Comparison of ENCODE assay signal across 35 cellular contexts in genomic region chrX:145464650-145465049, GRCh38.
"Had no signal": no experiment of that assay in that cellular context is flagged by ENCODE, and none has a peak within 500 bp of the region (broad histone marks: within the 10 kb centered on the region; RNA-seq: fewer than 3 reads in every experiment).

No MANE protein-coding gene starts in this region.

- H3K4me3 Mint-ChIP-seq: activated CD4-positive, alpha-beta memory T cell treated with anti-CD3 and anti-CD28 coated beads for 36 hours; activated CD4-positive, alpha-beta T cell treated with anti-CD3 and anti-CD28 coated beads for 36 hours; activated CD4-positive, alpha-beta T cell treated with anti-CD3 and anti-CD28 coated beads, Interleukin-2, amount 10 ng/mL, durations not matched to agents 24 days and 14 days; activated CD8-positive, alpha-beta memory T cell treated with anti-CD3 and anti-CD28 coated beads, Interleukin-2, amount 10 ng/mL, durations not matched to agents 7 days and 5 days; activated CD8-positive, alpha-beta T cell treated with anti-CD3 and anti-CD28 coated beads, Interleukin-2, amount 10 ng/mL, durations not matched to agents 7 days and 5 days; activated naive CD4-positive, alpha-beta T cell treated with anti-CD3 and anti-CD28 coated beads for 36 hours; activated naive CD4-positive, alpha-beta T cell treated with anti-CD3 and anti-CD28 coated beads, Interleukin-2, amount 50 U/mL, for 24 hours; activated naive CD8-positive, alpha-beta T cell treated with anti-CD3 and anti-CD28 coated beads for 36 hours; activated naive CD8-positive, alpha-beta T cell treated with anti-CD3 and anti-CD28 coated beads, Interleukin-2, amount 50 U/mL, for 24 hours; activated T-helper 1 cell treated with anti-CD3 and anti-CD28 coated beads, Interleukin-12 subunit alpha, Interleukin-12 subunit beta, Interleukin-2, Interleukin-4 antibody, amounts not matched to agents 30 ng/mL and 10 ng/mL and 1 ng/mL, durations not matched to agents 14 hours and 24 hours and 36 hours; central memory CD8-positive, alpha-beta T cell; dendritic cell treated with granulocyte-macrophage colony-stimulating factor and Interleukin-4, amounts not matched to agents 40 ng/mL and 50 ng/mL, for 4 days; endodermal cell had no signal

- H3K4me3 ChIP-seq: adrenal gland, body of pancreas, cardiac muscle cell, coronary artery, dorsolateral prefrontal cortex, esophagus muscularis mucosa, gastrocnemius medialis, heart left ventricle had no signal

- H3K36me3 ChIP-seq: adrenal gland, cardiac muscle cell, esophagus muscularis mucosa, gastrocnemius medialis, heart left ventricle had no signal

- DNase-seq: activated CD4-positive, alpha-beta memory T cell treated with anti-CD3 and anti-CD28 coated beads for 36 hours; activated CD4-positive, alpha-beta T cell treated with anti-CD3 and anti-CD28 coated beads for 36 hours; activated CD4-positive, alpha-beta T cell treated with anti-CD3 and anti-CD28 coated beads, Interleukin-2, amount 10 ng/mL, durations not matched to agents 24 days and 14 days; activated CD4-positive, CD25-positive, alpha-beta regulatory T cell; activated CD4-positive, CD25-positive, alpha-beta regulatory T cell treated with anti-CD3 and anti-CD28 coated beads, Interleukin-2, amount 50 U/mL, for 72 hours; activated CD8-positive, alpha-beta memory T cell treated with anti-CD3 and anti-CD28 coated beads, Interleukin-2, amount 10 ng/mL, durations not matched to agents 7 days and 5 days; activated CD8-positive, alpha-beta memory T cell treated with anti-CD3 and anti-CD28 coated beads, Interleukin-2, amount 50 U/mL, for 4 hours; activated CD8-positive, alpha-beta T cell treated with anti-CD3 and anti-CD28 coated beads, Interleukin-2, amount 10 ng/mL, durations not matched to agents 7 days and 5 days; activated effector memory CD4-positive, alpha-beta T cell treated with anti-CD3 and anti-CD28 coated beads, Interleukin-2, amount 50 U/mL, for 16 hours; activated naive CD4-positive, alpha-beta T cell treated with anti-CD3 and anti-CD28 coated beads for 36 hours; activated naive CD8-positive, alpha-beta T cell treated with anti-CD3 and anti-CD28 coated beads for 36 hours; activated naive CD8-positive, alpha-beta T cell treated with anti-CD3 and anti-CD28 coated beads, Interleukin-2, amount 50 U/mL, for 24 hours; activated T-cell treated with anti-CD3 and anti-CD28 coated beads, Interleukin-2, amount 50 U/mL, for 1 hour; activated T-cell treated with anti-CD3 and anti-CD28 coated beads, Interleukin-2, amount 50 U/mL, for 48 hours; adrenal gland; amygdala; aorta; body of pancreas; dorsolateral prefrontal cortex; effector memory CD4-positive, alpha-beta T cell; endodermal cell; erythroblast; foreskin keratinocyte; gastrocnemius medialis; glutamatergic neuron; heart left ventricle; T-helper 2 cell had no signal

- H3K27ac ChIP-seq: adrenal gland, body of pancreas, cardiac muscle cell, coronary artery, dorsolateral prefrontal cortex, esophagus muscularis mucosa, foreskin keratinocyte, gastrocnemius medialis, heart left ventricle had no signal

- H3K27ac Mint-ChIP-seq: activated CD4-positive, alpha-beta memory T cell treated with anti-CD3 and anti-CD28 coated beads for 36 hours; activated CD4-positive, alpha-beta T cell treated with anti-CD3 and anti-CD28 coated beads for 36 hours; activated CD4-positive, alpha-beta T cell treated with anti-CD3 and anti-CD28 coated beads, Interleukin-2, amount 10 ng/mL, durations not matched to agents 24 days and 14 days; activated CD8-positive, alpha-beta memory T cell treated with anti-CD3 and anti-CD28 coated beads, Interleukin-2, amount 10 ng/mL, durations not matched to agents 7 days and 5 days; activated CD8-positive, alpha-beta T cell treated with anti-CD3 and anti-CD28 coated beads, Interleukin-2, amount 10 ng/mL, durations not matched to agents 7 days and 5 days; activated naive CD4-positive, alpha-beta T cell treated with anti-CD3 and anti-CD28 coated beads for 36 hours; activated naive CD4-positive, alpha-beta T cell treated with anti-CD3 and anti-CD28 coated beads, Interleukin-2, amount 50 U/mL, for 24 hours; activated naive CD8-positive, alpha-beta T cell treated with anti-CD3 and anti-CD28 coated beads for 36 hours; activated naive CD8-positive, alpha-beta T cell treated with anti-CD3 and anti-CD28 coated beads, Interleukin-2, amount 50 U/mL, for 24 hours; activated T-helper 1 cell treated with anti-CD3 and anti-CD28 coated beads, Interleukin-12 subunit alpha, Interleukin-12 subunit beta, Interleukin-2, Interleukin-4 antibody, amounts not matched to agents 30 ng/mL and 10 ng/mL and 1 ng/mL, durations not matched to agents 14 hours and 24 hours and 36 hours; activated T-helper 2 cell treated with anti-CD3 and anti-CD28 coated beads, Interferon-gamma antibody, Interleukin-2, Interleukin-4, amounts not matched to agents 10 μg/mL and 5 μg/mL and 100 μg/mL, durations not matched to agents 14 hours and 24 hours and 36 hours; dendritic cell treated with granulocyte-macrophage colony-stimulating factor and Interleukin-4, amounts not matched to agents 40 ng/mL and 50 ng/mL, for 4 days; endodermal cell had no signal

- H3K9me3 ChIP-seq: adrenal gland, body of pancreas, esophagus muscularis mucosa, gastrocnemius medialis had no signal

- H3K27me3 ChIP-seq: body of pancreas, cardiac muscle cell, esophagus muscularis mucosa, foreskin keratinocyte, gastrocnemius medialis had no signal

- ATAC-seq: activated CD4-positive, alpha-beta T cell treated with anti-CD3 and anti-CD28 coated beads for 36 hours; activated CD8-positive, alpha-beta memory T cell treated with anti-CD3 and anti-CD28 coated beads, Interleukin-2, amount 10 ng/mL, durations not matched to agents 7 days and 5 days; activated CD8-positive, alpha-beta T cell treated with anti-CD3 and anti-CD28 coated beads, Interleukin-2, amount 10 ng/mL, durations not matched to agents 7 days and 5 days; activated naive CD8-positive, alpha-beta T cell treated with anti-CD3 and anti-CD28 coated beads, Interleukin-2, amount 50 U/mL, for 24 hours; body of pancreas; foreskin keratinocyte; gastrocnemius medialis; heart left ventricle had no signal

- H3K9me3 Mint-ChIP-seq: activated CD4-positive, alpha-beta memory T cell treated with anti-CD3 and anti-CD28 coated beads for 36 hours; activated CD4-positive, alpha-beta T cell treated with anti-CD3 and anti-CD28 coated beads, Interleukin-2, amount 10 ng/mL, durations not matched to agents 24 days and 14 days; activated naive CD4-positive, alpha-beta T cell treated with anti-CD3 and anti-CD28 coated beads for 36 hours; activated naive CD4-positive, alpha-beta T cell treated with anti-CD3 and anti-CD28 coated beads, Interleukin-2, amount 50 U/mL, for 24 hours; activated naive CD8-positive, alpha-beta T cell treated with anti-CD3 and anti-CD28 coated beads for 36 hours; activated naive CD8-positive, alpha-beta T cell treated with anti-CD3 and anti-CD28 coated beads, Interleukin-2, amount 50 U/mL, for 24 hours; activated T-helper 1 cell treated with anti-CD3 and anti-CD28 coated beads, Interleukin-12 subunit alpha, Interleukin-12 subunit beta, Interleukin-2, Interleukin-4 antibody, amounts not matched to agents 30 ng/mL and 10 ng/mL and 1 ng/mL, durations not matched to agents 14 hours and 24 hours and 36 hours; central memory CD8-positive, alpha-beta T cell had no signal

- H3K4me1 Mint-ChIP-seq: activated CD4-positive, alpha-beta T cell treated with anti-CD3 and anti-CD28 coated beads for 36 hours; activated CD4-positive, alpha-beta T cell treated with anti-CD3 and anti-CD28 coated beads, Interleukin-2, amount 10 ng/mL, durations not matched to agents 24 days and 14 days; activated CD8-positive, alpha-beta memory T cell treated with anti-CD3 and anti-CD28 coated beads, Interleukin-2, amount 10 ng/mL, durations not matched to agents 7 days and 5 days; activated naive CD4-positive, alpha-beta T cell treated with anti-CD3 and anti-CD28 coated beads, Interleukin-2, amount 50 U/mL, for 24 hours; activated naive CD8-positive, alpha-beta T cell treated with anti-CD3 and anti-CD28 coated beads for 36 hours; activated naive CD8-positive, alpha-beta T cell treated with anti-CD3 and anti-CD28 coated beads, Interleukin-2, amount 50 U/mL, for 24 hours; central memory CD8-positive, alpha-beta T cell had no signal

- H3K36me3 Mint-ChIP-seq: activated CD4-positive, alpha-beta memory T cell treated with anti-CD3 and anti-CD28 coated beads for 36 hours; activated CD8-positive, alpha-beta memory T cell treated with anti-CD3 and anti-CD28 coated beads, Interleukin-2, amount 10 ng/mL, durations not matched to agents 7 days and 5 days; activated naive CD4-positive, alpha-beta T cell treated with anti-CD3 and anti-CD28 coated beads, Interleukin-2, amount 50 U/mL, for 24 hours; activated naive CD8-positive, alpha-beta T cell treated with anti-CD3 and anti-CD28 coated beads for 36 hours had no signal

- H3K4me1 ChIP-seq: adrenal gland, body of pancreas, esophagus muscularis mucosa, foreskin keratinocyte, gastrocnemius medialis, heart left ventricle had no signal

- H3K27me3 Mint-ChIP-seq: activated CD4-positive, alpha-beta memory T cell treated with anti-CD3 and anti-CD28 coated beads for 36 hours; activated CD4-positive, alpha-beta T cell treated with anti-CD3 and anti-CD28 coated beads for 36 hours; activated CD4-positive, alpha-beta T cell treated with anti-CD3 and anti-CD28 coated beads, Interleukin-2, amount 10 ng/mL, durations not matched to agents 24 days and 14 days; activated CD8-positive, alpha-beta memory T cell treated with anti-CD3 and anti-CD28 coated beads, Interleukin-2, amount 10 ng/mL, durations not matched to agents 7 days and 5 days; activated naive CD4-positive, alpha-beta T cell treated with anti-CD3 and anti-CD28 coated beads, Interleukin-2, amount 50 U/mL, for 24 hours; activated naive CD8-positive, alpha-beta T cell treated with anti-CD3 and anti-CD28 coated beads for 36 hours; activated naive CD8-positive, alpha-beta T cell treated with anti-CD3 and anti-CD28 coated beads, Interleukin-2, amount 50 U/mL, for 24 hours; central memory CD8-positive, alpha-beta T cell; dendritic cell treated with granulocyte-macrophage colony-stimulating factor and Interleukin-4, amounts not matched to agents 40 ng/mL and 50 ng/mL, for 4 days had no signal
